In the genomic region with DNA sequence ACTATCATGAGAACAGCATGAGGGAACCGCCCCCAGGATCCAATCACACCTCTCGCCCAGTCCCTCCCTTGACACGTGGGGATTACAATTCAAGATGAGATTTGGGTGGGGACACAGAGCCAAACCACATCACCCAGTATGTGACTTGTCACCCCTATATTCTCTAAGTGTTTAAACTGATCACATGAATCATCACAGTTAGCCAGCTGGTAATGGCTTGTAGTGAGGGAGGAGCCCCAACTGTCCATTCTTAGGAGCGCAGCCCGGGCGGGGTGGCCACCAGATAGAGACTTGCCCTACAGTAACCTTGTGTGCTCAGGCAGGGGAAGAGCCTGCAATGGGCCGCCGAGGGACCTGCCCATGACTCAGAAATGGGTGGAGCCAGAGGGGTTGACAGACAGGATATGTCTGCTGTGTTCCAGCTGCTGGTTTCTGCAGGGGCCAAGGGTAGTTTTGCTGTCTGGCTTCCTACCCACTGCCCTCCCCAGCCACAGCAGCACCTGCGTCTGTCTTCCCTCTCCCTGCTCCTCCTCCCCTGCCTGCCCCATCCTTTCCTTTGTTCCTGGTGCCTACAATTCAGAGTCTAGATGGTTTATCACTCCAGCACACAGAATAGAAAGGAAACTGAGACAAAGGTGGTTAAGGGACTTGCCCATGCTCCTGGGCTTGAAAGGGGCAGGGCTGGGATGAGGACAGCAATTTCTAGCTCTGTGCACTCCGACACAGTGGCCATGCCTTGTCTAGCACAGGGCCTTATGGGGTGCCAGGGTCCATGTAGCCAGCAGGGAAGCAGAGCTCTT, we compare ENCODE assay signal across 8 cellular contexts. TPM values are rescaled to one million over a fixed set of nuclear protein-coding genes. Genes with fewer than 3 reads are reported as not detected.
DNase-seq lines count a peak whose midpoint lies in the region; ATAC-seq and TF ChIP-seq lines count a peak whose summit lies in the region.

No MANE protein-coding gene starts in this region.

- H3K9me3 ChIP-seq in PC-3 (ENCODE audit: low read length): no peaks in the 10 kb centered on the region
- H3K9me3 ChIP-seq in thymus (ENCODE audit: control insufficient read depth): no peaks in the 10 kb centered on the region

- H2AFZ ChIP-seq in PC-3 (ENCODE audit: low read length): no peak overlapping the region

- POLR2A ChIA-PET in PC-3 (lab: Charles Lee; ENCODE audit: unreplicated experiment): interaction anchor here (0.6 kb wide), 1 partner anchor 463 kb away, joined by 4 read pairs; no protein-coding TSS in a partner anchor

- peak; percentile 90 for ATAC-seq in GM19025 (IDR thresholded peaks at IDR 0.05; ENCODE audit: low read depth, unreplicated experiment)
- ATAC-seq in HG03108 (IDR thresholded peaks at IDR 0.05; ENCODE audit: unreplicated experiment): peak; percentile 86
- peak; percentile 99 for ATAC-seq in PC-3
- peak; percentile 97 to 98 for ATAC-seq in activated T-cell treated with anti-CD3 and anti-CD28 coated beads, Interleukin-2, amount 50 U/mL, for 72 hours (replicated peaks in 1 of 2)

- TF ChIP-seq CTCF in PC-3 (conservative IDR thresholded peaks at IDR 0.05; ENCODE audit: low read depth, low read length): no peak
- no peak for TF ChIP-seq CTCF in fibroblast of pulmonary artery (IDR thresholded peaks at IDR 0.05; ENCODE audit: low read length, missing control alignments)
- TF ChIP-seq CTCF in osteocyte (IDR thresholded peaks at IDR 0.05): no peak

- no TSS peak for BruUV-seq in PC-3 (replicated peaks; lab: Mats Ljungman, UMichigan)

- intact Hi-C loops in PC-3 (cut with micrococcal nuclease): loop anchor here (2.0 kb wide), 1 partner anchor 63 kb away; no protein-coding TSS in a partner anchor

- H4K20me1 ChIP-seq in PC-3 (ENCODE audit: low read length): no peaks in the 10 kb centered on the region

- H3K36me3 ChIP-seq in PC-3 (ENCODE audit: low read depth, low read length): no peaks in the 10 kb centered on the region
- peaks cover 21% of the 10 kb centered on the region for H3K36me3 ChIP-seq in thymus (ENCODE audit: control insufficient read depth, insufficient read depth)

- H3K9me3 Mint-ChIP-seq in activated T-cell treated with anti-CD3 and anti-CD28 coated beads, Interleukin-2, amount 50 U/mL, for 72 hours: peaks cover 3 to 4% of the 10 kb centered on the region in 2 donors
- no peaks in the 10 kb centered on the region for H3K9me3 Mint-ChIP-seq in osteocyte (ENCODE audit: unreplicated experiment)

- H3K4me3 Mint-ChIP-seq in activated T-cell treated with anti-CD3 and anti-CD28 coated beads, Interleukin-2, amount 50 U/mL, for 72 hours: peak overlapping the region; percentile 64 to 80
- H3K4me3 Mint-ChIP-seq in osteocyte (ENCODE audit: unreplicated experiment): no peak overlapping the region

- CTCF ChIA-PET in PC-3 (lab: Charles Lee): no interaction called here

- no peak overlapping the region for H3K9ac ChIP-seq in PC-3 (ENCODE audit: low read length)

- no peaks in the 10 kb centered on the region for H3K79me2 ChIP-seq in PC-3 (ENCODE audit: low read length)

- H3K36me3 Mint-ChIP-seq in activated T-cell treated with anti-CD3 and anti-CD28 coated beads, Interleukin-2, amount 50 U/mL, for 72 hours (ENCODE audit: insufficient read depth in 2 of 2): peaks cover 16 to 34% of the 10 kb centered on the region in 2 donors
- H3K36me3 Mint-ChIP-seq in osteocyte (ENCODE audit: unreplicated experiment): peaks cover 9% of the 10 kb centered on the region

- H3K9me2 ChIP-seq in PC-3 (replicated peaks; ENCODE audit: low read length): no peaks in the 10 kb centered on the region

- H3K4me1 ChIP-seq in PC-3 (ENCODE audit: insufficient read depth, low read length) (peaks cover 10% of the 10 kb centered on the region), thymus (ENCODE audit: control insufficient read depth, insufficient read depth, low read length) (peaks cover 82% of the 10 kb centered on the region)

- peak overlapping the region; percentile 44 for H3K27ac Mint-ChIP-seq in activated T-cell treated with anti-CD3 and anti-CD28 coated beads, Interleukin-2, amount 50 U/mL, for 72 hours
- H3K27ac Mint-ChIP-seq in osteocyte (ENCODE audit: unreplicated experiment): peak overlapping the region; percentile 50

- no peak overlapping the region for H3K4me2 ChIP-seq in PC-3 (ENCODE audit: low read length)

- peak; percentile 85 for DNase-seq in AG20443 (ENCODE audit: low spot score)
- peak; percentile 79 for DNase-seq in PC-3
- DNase-seq in activated T-cell treated with anti-CD3 and anti-CD28 coated beads, Interleukin-2, amount 50 U/mL, for 72 hours: peak; percentile 93 to 95
- DNase-seq in fibroblast of pulmonary artery (ENCODE audit: low read depth): peak; percentile 94
- peak; percentile 89 for DNase-seq in osteocyte (ENCODE audit: extremely low spot score, unreplicated experiment)

- no peak overlapping the region for H3K27ac ChIP-seq in PC-3 (ENCODE audit: low read length)
- peak overlapping the region; percentile 90 for H3K27ac ChIP-seq in thymus (ENCODE audit: low read depth)

- no peaks in the 10 kb centered on the region for H3F3A ChIP-seq in PC-3 (ENCODE audit: low read length, unreplicated experiment)

- WGBS in thymus: 20% methylated on average over 10 of the region's 10 CpGs

- peaks cover 93% of the 10 kb centered on the region for H3K4me1 Mint-ChIP-seq in activated T-cell treated with anti-CD3 and anti-CD28 coated beads, Interleukin-2, amount 50 U/mL, for 72 hours (ENCODE audit: low read depth)
- H3K4me1 Mint-ChIP-seq in osteocyte (ENCODE audit: unreplicated experiment): peaks cover 21% of the 10 kb centered on the region

- no peak overlapping the region for H3K4me3 ChIP-seq in PC-3 (ENCODE audit: low read length)
- H3K4me3 ChIP-seq in fibroblast of pulmonary artery (replicated peaks; ENCODE audit: low read depth, low read length): no peak overlapping the region
- H3K4me3 ChIP-seq in thymus (ENCODE audit: low read length): no peak overlapping the region

- no peaks in the 10 kb centered on the region for H3K27me3 Mint-ChIP-seq in activated T-cell treated with anti-CD3 and anti-CD28 coated beads, Interleukin-2, amount 50 U/mL, for 72 hours (ENCODE audit: low read depth)
- H3K27me3 Mint-ChIP-seq in osteocyte (ENCODE audit: unreplicated experiment): peaks cover 32% of the 10 kb centered on the region

- H3K27me3 ChIP-seq in PC-3 (ENCODE audit: low read length) (no peaks in the 10 kb centered on the region), thymus (ENCODE audit: control insufficient read depth, insufficient read depth) (no peaks in the 10 kb centered on the region)

RNA-seq across cellular contexts. Expression of a gene that starts 9.2 kb away (rescaled TPM):
- total RNA-seq in PC-3 (2014; rRNA removed): 0.66 and 2.0 TPM in 2 replicates
- total RNA-seq in activated T-cell treated with anti-CD3 and anti-CD28 coated beads, Interleukin-2, amount 50 U/mL, for 72 hours: 10 to 100 TPM; 53.1 to 55.5 TPM
- 16.5 TPM in 2 replicates for total RNA-seq in osteocyte
- polyA plus RNA-seq in thymus: 28.8 TPM
